ENCODE assay signal across 24 cellular contexts in the genomic region with DNA sequence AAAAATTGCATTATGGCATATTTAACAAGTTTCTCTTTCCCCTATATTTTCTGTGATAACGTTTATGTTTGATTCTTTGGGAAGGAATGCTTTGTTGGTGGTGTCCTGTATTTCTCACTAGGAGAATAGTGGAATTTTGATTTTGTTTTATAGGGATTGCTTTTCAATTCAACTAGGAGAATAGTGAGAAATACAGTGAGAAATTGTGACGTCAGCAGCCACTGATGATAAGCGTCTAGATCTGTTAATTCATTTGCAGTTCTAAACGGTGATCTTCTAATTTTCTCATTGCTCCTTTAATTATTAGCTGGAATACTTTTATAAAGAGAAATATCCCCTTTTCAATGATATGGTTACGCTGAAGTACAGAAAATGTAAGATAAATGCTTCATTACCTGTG.
"Had no signal": no experiment of that assay in that cellular context is flagged by ENCODE, and none has a peak within 500 bp of the region (broad histone marks: within the 10 kb centered on the region; RNA-seq: fewer than 3 reads in every experiment).

No MANE protein-coding gene starts in this region.

- H3K9me3 ChIP-seq: lower lobe of right lung, neutrophil, testis, tibial artery had no signal

- H3K79me2 ChIP-seq: parathyroid adenoma had no signal

- H3K36me3 ChIP-seq: lower lobe of right lung, neutrophil, tibial artery had no signal

- H2AFZ ChIP-seq: parathyroid adenoma had no signal

- H3K4me3 Mint-ChIP-seq: neural crest cell, type B pancreatic cell had no signal

- ATAC-seq: effector memory CD8-positive, alpha-beta T cell; left ventricle myocardium superior; lower lobe of right lung; natural killer cell treated with Interleukin-12 subunit alpha and Interleukin-12 subunit beta and Interleukin-15 and Interleukin-18, amount 100 ng/mL, for 72 hours; sciatic nerve had no signal

- H3K27me3 ChIP-seq: neutrophil, testis, tibial artery had no signal

- H3K4me2 ChIP-seq: smooth muscle cell had no signal

- DNase-seq: cortex of kidney; effector memory CD8-positive, alpha-beta T cell; hypothalamus; left ventricle myocardium superior; lower lobe of right lung; stimulated activated CD4-positive, alpha-beta T cell treated with anti-CD3 and anti-CD28 coated beads, Interleukin-12 subunit alpha, Interleukin-12 subunit beta, amount 100 ng/mL, for 4 hours; stimulated activated CD4-positive, alpha-beta T cell treated with anti-CD3 and anti-CD28 coated beads, Interleukin-1b, Interleukin-23, amount 100 ng/mL, for 48 hours; stimulated activated CD4-positive, alpha-beta T cell treated with anti-CD3 and anti-CD28 coated beads, Interleukin-4, amount 100 ng/mL, for 1 hour; stimulated activated CD8-positive, alpha-beta memory T cell treated with anti-CD3 and anti-CD28 coated beads, Interleukin-4, amount 100 ng/mL, for 48 hours; stimulated activated naive CD4-positive, alpha-beta T cell treated with Interleukin-2 at 50 U/mL for 16 hours; substantia nigra; testis; tibial artery had no signal

- H3K4me3 ChIP-seq: lower lobe of right lung, smooth muscle cell, testis, tibial artery had no signal

- H3K4me1 ChIP-seq: testis had no signal

- H3K27ac Mint-ChIP-seq: progenitor cell of endocrine pancreas, type B pancreatic cell had no signal

- H3K9me3 Mint-ChIP-seq: effector memory CD8-positive, alpha-beta T cell; natural killer cell treated with Interleukin-12 subunit alpha and Interleukin-12 subunit beta and Interleukin-15 and Interleukin-18, amount 100 ng/mL, for 72 hours had no signal

- H3K36me3 Mint-ChIP-seq: natural killer cell treated with Interleukin-12 subunit alpha and Interleukin-12 subunit beta and Interleukin-15 and Interleukin-18, amount 100 ng/mL, for 72 hours; type B pancreatic cell had no signal

- FAIRE-seq: endometrium, frontal cortex, keratinocyte had no signal

- H3K27ac ChIP-seq: lower lobe of right lung, neutrophil, parathyroid adenoma, testis, tibial artery had no signal

- H3K9ac ChIP-seq: parathyroid adenoma had no signal

- H3K27me3 Mint-ChIP-seq: effector memory CD8-positive, alpha-beta T cell; natural killer cell treated with Interleukin-12 subunit alpha and Interleukin-12 subunit beta and Interleukin-15 and Interleukin-18, amount 100 ng/mL, for 72 hours; progenitor cell of endocrine pancreas; type B pancreatic cell had no signal

- H3K4me1 Mint-ChIP-seq: neural crest cell had no signal
